Comparison of ENCODE assay signal across 1 cellular context in the genomic region with DNA sequence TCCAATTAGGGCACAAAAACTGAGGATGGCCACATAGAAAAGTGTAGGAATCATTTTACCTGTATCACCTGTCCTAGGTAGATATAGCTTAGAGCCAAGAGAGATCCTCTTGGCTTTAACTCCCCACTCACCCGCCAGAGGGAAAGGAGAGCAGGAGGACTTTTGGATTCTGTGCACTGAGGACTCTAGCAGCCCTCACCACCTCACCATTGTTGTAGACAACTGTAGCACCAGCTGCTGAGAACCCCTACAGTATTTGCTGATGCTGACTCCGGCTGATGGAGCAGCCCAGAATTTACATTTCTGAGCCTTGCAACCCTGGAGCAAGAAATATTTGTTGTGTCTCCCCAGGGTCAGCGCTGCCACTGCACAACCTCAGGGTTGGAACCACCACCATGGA.
TF ChIP-seq lines count a peak whose summit lies in the region.

No MANE protein-coding gene starts in this region.

TF ChIP-seq in GM23338, 12 proteins besides CTCF, POLR2A, EP300 and RAD21 (continued from another document):
- TF ChIP-seq NANOG (IDR thresholded peaks at IDR 0.05; ENCODE audit: borderline replicate concordance) (no peak), ZNF114 (CRISPR knock-in tag; IDR thresholded peaks at IDR 0.05) (no peak)
